In genomic region chr22:20602589-20603164, GRCh38 we compare ENCODE assay signal across 26 cellular contexts.
"Had no signal": no experiment of that assay in that cellular context is flagged by ENCODE, and none has a peak within 500 bp of the region (broad histone marks: within the 10 kb centered on the region; RNA-seq: fewer than 3 reads in every experiment).

No MANE protein-coding gene starts in this region.

- DNase-seq: activated CD4-positive, alpha-beta T cell treated with anti-CD3 and anti-CD28 coated beads for 1 hour; activated T-cell treated with anti-CD3 and anti-CD28 coated beads, Interleukin-2, amount 50 U/mL, for 1 hour; adrenal gland; brain microvascular endothelial cell; central memory CD4-positive, alpha-beta T cell; colonic mucosa; glutamatergic neuron; immature natural killer cell; kidney glomerular epithelial cell; left lung; mammary epithelial cell; naive thymus-derived CD8-positive, alpha-beta T cell; ovary; spleen; stimulated activated CD4-positive, alpha-beta T cell treated with anti-CD3 and anti-CD28 coated beads, Interleukin-4, amount 100 ng/mL, for 1 hour; stimulated activated naive CD4-positive, alpha-beta T cell; testis; trophoblast cell; uterus had no signal

- H3K9me3 ChIP-seq: adrenal gland, ascending aorta, colonic mucosa, esophagus muscularis mucosa, left lung, ovary, prostate gland, spleen, testis, uterus had no signal

- H3K27ac Mint-ChIP-seq: activated naive CD8-positive, alpha-beta T cell; mesothelial cell of epicardium had no signal

- H3K4me2 ChIP-seq: hepatocyte had no signal

- H3K36me3 ChIP-seq: adrenal gland, ascending aorta, brain microvascular endothelial cell, colonic mucosa, esophagus muscularis mucosa, left lung, ovary, prostate gland, spleen, uterus had no signal

- H3K4me1 ChIP-seq: adrenal gland, ascending aorta, colonic mucosa, esophagus muscularis mucosa, left lung, prostate gland, testis, uterus had no signal

- H3K27me3 Mint-ChIP-seq: activated naive CD8-positive, alpha-beta T cell; naive thymus-derived CD8-positive, alpha-beta T cell had no signal

- H3K9me3 Mint-ChIP-seq: immature natural killer cell; mesothelial cell of epicardium; naive thymus-derived CD8-positive, alpha-beta T cell had no signal

- H3K36me3 Mint-ChIP-seq: activated naive CD8-positive, alpha-beta T cell; mesothelial cell of epicardium; naive thymus-derived CD8-positive, alpha-beta T cell had no signal

- H3K27ac ChIP-seq: adrenal gland, ascending aorta, brain microvascular endothelial cell, colonic mucosa, dorsolateral prefrontal cortex, esophagus muscularis mucosa, hepatocyte, left lung, ovary, prostate gland, spleen, testis, uterus had no signal

- ATAC-seq: left lung; naive thymus-derived CD8-positive, alpha-beta T cell had no signal

- H3K79me2 ChIP-seq: hepatocyte had no signal

- H3K4me3 ChIP-seq: adrenal gland, ascending aorta, colonic mucosa, dorsolateral prefrontal cortex, esophagus muscularis mucosa, hepatocyte, left lung, ovary, prostate gland, spleen, testis, uterus had no signal

- H3K4me3 Mint-ChIP-seq: activated naive CD8-positive, alpha-beta T cell; immature natural killer cell; mesothelial cell of epicardium; naive thymus-derived CD8-positive, alpha-beta T cell had no signal

- H2AFZ ChIP-seq: hepatocyte had no signal
